1 cellular context compared by ENCODE assay signal in the genomic region with DNA sequence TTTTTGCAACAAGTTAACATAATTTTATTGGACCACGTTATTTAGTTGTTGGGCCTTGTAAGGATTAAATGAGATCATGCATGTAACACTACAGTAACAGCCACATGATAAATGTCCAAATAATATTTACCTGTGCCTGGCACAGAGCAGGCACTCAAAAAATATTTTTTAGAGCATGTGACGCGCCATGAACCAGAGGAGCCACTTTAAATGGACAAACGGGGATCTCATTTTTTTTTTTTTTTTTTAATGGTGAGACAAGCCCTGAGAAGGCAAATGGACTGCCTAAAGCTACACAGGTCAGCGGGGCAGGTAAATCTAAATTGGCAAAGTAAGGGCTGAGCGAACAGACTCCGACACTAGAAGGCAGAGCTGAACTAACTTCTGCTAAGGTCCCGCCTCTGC.
A peak's percentile ranks its signal among the peaks of the same experiment; 100 is the strongest.
TF ChIP-seq lines count a peak whose summit lies in the region.

No MANE protein-coding gene starts in this region.

TF ChIP-seq in HepG2, 621 proteins besides CTCF, POLR2A, EP300 and RAD21:
- TF ChIP-seq, protein P1, sequence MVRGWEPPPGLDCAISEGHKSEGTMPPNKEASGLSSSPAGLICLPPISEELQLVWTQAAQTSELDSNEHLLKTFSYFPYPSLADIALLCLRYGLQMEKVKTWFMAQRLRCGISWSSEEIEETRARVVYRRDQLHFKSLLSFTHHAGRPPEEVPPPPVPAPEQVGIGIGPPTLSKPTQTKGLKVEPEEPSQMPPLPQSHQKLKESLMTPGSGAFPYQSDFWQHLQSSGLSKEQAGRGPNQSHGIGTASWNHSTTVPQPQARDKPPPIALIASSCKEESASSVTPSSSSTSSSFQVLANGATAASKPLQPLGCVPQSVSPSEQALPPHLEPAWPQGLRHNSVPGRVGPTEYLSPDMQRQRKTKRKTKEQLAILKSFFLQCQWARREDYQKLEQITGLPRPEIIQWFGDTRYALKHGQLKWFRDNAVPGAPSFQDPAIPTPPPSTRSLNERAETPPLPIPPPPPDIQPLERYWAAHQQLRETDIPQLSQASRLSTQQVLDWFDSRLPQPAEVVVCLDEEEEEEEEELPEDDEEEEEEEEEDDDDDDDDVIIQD (CRISPR knock-in tag; IDR thresholded peaks at IDR 0.05; ENCODE audit: low read depth) = no peak
- TF ChIP-seq, protein P2, sequence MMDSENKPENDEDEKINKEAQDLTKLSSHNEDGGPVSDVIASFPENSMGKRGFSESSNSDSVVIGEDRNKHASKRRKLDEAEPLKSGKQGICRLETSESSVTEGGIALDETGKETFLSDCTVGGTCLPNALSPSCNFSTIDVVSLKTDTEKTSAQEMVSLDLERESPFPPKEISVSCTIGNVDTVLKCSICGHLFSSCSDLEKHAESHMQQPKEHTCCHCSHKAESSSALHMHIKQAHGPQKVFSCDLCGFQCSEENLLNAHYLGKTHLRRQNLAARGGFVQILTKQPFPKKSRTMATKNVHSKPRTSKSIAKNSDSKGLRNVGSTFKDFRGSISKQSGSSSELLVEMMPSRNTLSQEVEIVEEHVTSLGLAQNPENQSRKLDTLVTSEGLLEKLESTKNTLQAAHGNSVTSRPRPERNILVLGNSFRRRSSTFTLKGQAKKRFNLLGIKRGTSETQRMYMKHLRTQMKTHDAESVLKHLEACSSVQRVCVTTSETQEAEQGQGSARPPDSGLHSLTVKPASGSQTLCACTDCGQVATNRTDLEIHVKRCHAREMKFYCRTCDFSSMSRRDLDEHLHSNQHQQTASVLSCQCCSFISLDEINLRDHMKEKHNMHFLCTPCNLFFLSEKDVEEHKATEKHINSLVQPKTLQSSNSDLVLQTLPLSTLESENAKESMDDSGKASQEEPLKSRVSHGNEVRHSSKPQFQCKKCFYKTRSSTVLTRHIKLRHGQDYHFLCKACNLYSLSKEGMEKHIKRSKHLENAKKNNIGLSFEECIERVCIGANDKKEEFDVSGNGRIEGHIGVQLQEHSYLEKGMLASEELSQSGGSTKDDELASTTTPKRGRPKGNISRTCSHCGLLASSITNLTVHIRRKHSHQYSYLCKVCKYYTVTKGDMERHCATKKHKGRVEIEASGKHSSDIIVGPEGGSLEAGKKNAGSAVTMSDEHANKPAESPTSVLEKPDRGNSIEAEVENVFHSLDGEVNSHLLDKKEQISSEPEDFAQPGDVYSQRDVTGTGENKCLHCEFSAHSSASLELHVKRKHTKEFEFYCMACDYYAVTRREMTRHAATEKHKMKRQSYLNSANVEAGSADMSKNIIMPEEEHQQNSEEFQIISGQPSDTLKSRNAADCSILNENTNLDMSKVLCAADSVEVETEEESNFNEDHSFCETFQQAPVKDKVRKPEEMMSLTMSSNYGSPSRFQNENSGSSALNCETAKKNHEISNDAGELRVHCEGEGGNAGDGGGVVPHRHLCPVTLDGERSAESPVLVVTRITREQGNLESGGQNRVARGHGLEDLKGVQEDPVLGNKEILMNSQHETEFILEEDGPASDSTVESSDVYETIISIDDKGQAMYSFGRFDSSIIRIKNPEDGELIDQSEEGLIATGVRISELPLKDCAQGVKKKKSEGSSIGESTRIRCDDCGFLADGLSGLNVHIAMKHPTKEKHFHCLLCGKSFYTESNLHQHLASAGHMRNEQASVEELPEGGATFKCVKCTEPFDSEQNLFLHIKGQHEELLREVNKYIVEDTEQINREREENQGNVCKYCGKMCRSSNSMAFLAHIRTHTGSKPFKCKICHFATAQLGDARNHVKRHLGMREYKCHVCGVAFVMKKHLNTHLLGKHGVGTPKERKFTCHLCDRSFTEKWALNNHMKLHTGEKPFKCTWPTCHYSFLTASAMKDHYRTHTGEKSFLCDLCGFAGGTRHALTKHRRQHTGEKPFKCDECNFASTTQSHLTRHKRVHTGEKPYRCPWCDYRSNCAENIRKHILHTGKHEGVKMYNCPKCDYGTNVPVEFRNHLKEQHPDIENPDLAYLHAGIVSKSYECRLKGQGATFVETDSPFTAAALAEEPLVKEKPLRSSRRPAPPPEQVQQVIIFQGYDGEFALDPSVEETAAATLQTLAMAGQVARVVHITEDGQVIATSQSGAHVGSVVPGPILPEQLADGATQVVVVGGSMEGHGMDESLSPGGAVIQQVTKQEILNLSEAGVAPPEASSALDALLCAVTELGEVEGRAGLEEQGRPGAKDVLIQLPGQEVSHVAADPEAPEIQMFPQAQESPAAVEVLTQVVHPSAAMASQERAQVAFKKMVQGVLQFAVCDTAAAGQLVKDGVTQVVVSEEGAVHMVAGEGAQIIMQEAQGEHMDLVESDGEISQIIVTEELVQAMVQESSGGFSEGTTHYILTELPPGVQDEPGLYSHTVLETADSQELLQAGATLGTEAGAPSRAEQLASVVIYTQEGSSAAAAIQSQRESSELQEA (CRISPR knock-in tag; IDR thresholded peaks at IDR 0.05; ENCODE audit: not compliant biosample characterization) = no peak
- TF ChIP-seq STAG1 (CRISPR knock-in tag; IDR thresholded peaks at IDR 0.05) = peak; percentile 41; the same call in 1 of the 2 replicates
- peak; percentile 50 for TF ChIP-seq ZEB1 (IDR thresholded peaks at IDR 0.05; ENCODE audit: insufficient replicate concordance, low read depth)
- 0 out of 2 replicates have a peak, but pooled peaks have one; percentile 18 for TF ChIP-seq ZNF292 (CRISPR knock-in tag; IDR thresholded peaks at IDR 0.05; ENCODE audit: borderline replicate concordance, low read depth)
